ENCODE assay signal across 19 cellular contexts in genomic region chr10:32327364-32327691, GRCh38. TPM values are rescaled to one million over a fixed set of nuclear protein-coding genes. Genes with fewer than 3 reads are reported as not detected.
DNase-seq lines count a peak whose midpoint lies in the region; ATAC-seq, FAIRE-seq and TF ChIP-seq lines count a peak whose summit lies in the region.
"Had no signal": no experiment of that assay in that cellular context is flagged by ENCODE, and none has a peak within 500 bp of the region (broad histone marks: within the 10 kb centered on the region; RNA-seq: fewer than 3 reads in every experiment).

No MANE protein-coding gene starts in this region.

- H3K9me2 ChIP-seq in GM23248 (ENCODE audit: insufficient read depth) = no peaks in the 10 kb centered on the region

- no peak overlapping the region for H3K4me3 ChIP-seq in GM23248
- no peak overlapping the region for H3K4me3 ChIP-seq in GM12878
- H3K4me3 ChIP-seq in spleen = no peak overlapping the region
- no peak overlapping the region for H3K4me3 ChIP-seq in small intestine (ENCODE audit: low read depth in 1 of 2, low read length in 2 of 2)
- H3K4me3 ChIP-seq: body of pancreas, esophagus muscularis mucosa, prostate gland, SJCRH30 had no signal

- H3K9me3 Mint-ChIP-seq in CD14-positive monocyte (no peaks in the 10 kb centered on the region), naive B cell (no peaks in the 10 kb centered on the region)
- H3K9me3 Mint-ChIP-seq: activated T-helper 2 cell treated with anti-CD3 and anti-CD28 coated beads, Interferon-gamma antibody, Interleukin-2, Interleukin-4, amounts not matched to agents 10 μg/mL and 5 μg/mL and 100 μg/mL, durations not matched to agents 14 hours and 24 hours and 36 hours had no signal

- RAD21 ChIA-PET in GM12878 (lab: Charles Lee; ENCODE audit: unreplicated experiment) = interaction anchor here (0.5 kb wide), 1 partner anchor 16 kb away, joined by 4 read pairs; no protein-coding TSS in a partner anchor

- H3K27ac Mint-ChIP-seq in CD14-positive monocyte (peak overlapping the region in 6 of 7 donors; percentile 13 to 81 (median 39)), naive B cell (peak overlapping the region in 2 of 6 donors; percentile 22 to 90)

- TF ChIP-seq RAD21 in GM12878 (IDR thresholded peaks at IDR 0.05; ENCODE audit: insufficient read depth, low read depth, low read length) = no peak

- SMC1A ChIA-PET in GM12878 (lab: Charles Lee; ENCODE audit: uncharacterized antibody, unreplicated experiment) = interaction anchor here (1.6 to 1.7 kb wide), 2 partner anchors 10 to 13 kb away, joined by 4 to 7 read pairs; no protein-coding TSS in a partner anchor

- FAIRE-seq in GM12878 (lab: Jason Lieb, UNC) (no peak), small intestine (lab: Jason Lieb, UNC) (no peak)

- peaks cover 1% of the 10 kb centered on the region; the same call in 1 of the 2 replicates for H3F3A ChIP-seq in GM23248 (ENCODE audit: insufficient read depth)

- H3K4me1 Mint-ChIP-seq in CD14-positive monocyte = peaks cover 66% of the 10 kb centered on the region
- H3K4me1 Mint-ChIP-seq in naive B cell = peaks cover 59 to 85% (median 83%) of the 10 kb centered on the region in 3 donors

- ATAC-seq in GM12878 = no peak
- ATAC-seq in naive B cell (ENCODE audit: low read depth in 2 of 2) = no peak
- ATAC-seq: body of pancreas, left cardiac atrium had no signal

- 91 to 92% methylated on average over 1 of the region's 1 CpG for WGBS in GM23248 (ENCODE audit: low coverage in 1 of 2, low lambda C conversion rate in 2 of 2, missing lambda C conversion rate in 2 of 2), 2 experiments
- WGBS in GM12878 (ENCODE audit: insufficient coverage, insufficient replicate concordance, low lambda C conversion rate, missing lambda C conversion rate) = 5% methylated on average over 1 of the region's 1 CpG
- WGBS in spleen, 5 donors = 47 to 59% (median 54%) methylated on average over 1 of the region's 1 CpG
- 58 to 69% (median 58%) methylated on average over 1 of the region's 1 CpG for WGBS in small intestine, 3 donors

- no peaks in the 10 kb centered on the region for H3K9me3 ChIP-seq in GM23248 (ENCODE audit: low read depth)
- H3K9me3 ChIP-seq in GM12878 (replicated peaks; ENCODE audit: control insufficient read depth, insufficient read depth, low read length) = no peaks in the 10 kb centered on the region; the same call in 1 of the 3 replicates
- no peaks in the 10 kb centered on the region for H3K9me3 ChIP-seq in spleen
- H3K9me3 ChIP-seq in small intestine (ENCODE audit: control insufficient read depth, low read depth) = no peaks in the 10 kb centered on the region
- H3K9me3 ChIP-seq: body of pancreas, esophagus muscularis mucosa, prostate gland, SJCRH30 had no signal

- no peaks in the 10 kb centered on the region for H3K27me3 Mint-ChIP-seq in CD14-positive monocyte (ENCODE audit: low read depth in 3 of 3)
- no peaks in the 10 kb centered on the region for H3K27me3 Mint-ChIP-seq in naive B cell

- H3K4me3 Mint-ChIP-seq in CD14-positive monocyte = no peak overlapping the region
- H3K4me3 Mint-ChIP-seq in naive B cell = peak overlapping the region in 7 of 8 donors; percentile 20 to 74 (median 36)

- TF ChIP-seq CTCF in CD14-positive monocyte (IDR thresholded peaks at IDR 0.05) = no peak
- TF ChIP-seq CTCF in GM12878 (IDR thresholded peaks at IDR 0.05 in 2 of 3, conservative IDR thresholded peaks at IDR 0.05 in 1 of 3; ENCODE audit: control insufficient read depth in 2 of 3, extremely low read depth in 1 of 3, insufficient read depth in 1 of 3, low read depth in 3 of 3, low read length in 3 of 3) = no peak
- TF ChIP-seq CTCF in spleen (IDR thresholded peaks at IDR 0.05 in 8 of 11, conservative IDR thresholded peaks at IDR 0.05 in 3 of 11) = no peak

- H3K4me2 ChIP-seq in GM23248 (ENCODE audit: unreplicated experiment) (no peak overlapping the region), GM12878 (ENCODE audit: control insufficient read depth, insufficient read depth) (peak overlapping the region; percentile 72)

- in situ Hi-C loops in GM23248 (cut with MboI) = no loop called here
- in situ Hi-C loops in GM12878 (cut with MboI) = no loop called here

- H3K79me2 ChIP-seq in GM23248 (ENCODE audit: insufficient read depth) (peaks cover 100% of the 10 kb centered on the region), GM12878 (ENCODE audit: control insufficient read depth, insufficient read depth, low read length) (peaks cover 99% of the 10 kb centered on the region)

- TF ChIP-seq POLR2A in GM12878 (IDR thresholded peaks at IDR 0.05; ENCODE audit: low read depth, low read length) (no peak), spleen (IDR thresholded peaks at IDR 0.05) (no peak)

- no peak for DNase-seq in CD14-positive monocyte (ENCODE audit: low spot score)
- peak; percentile 29 for DNase-seq in GM23248
- no peak for DNase-seq in GM12878 (ENCODE audit: low read depth, low spot score)
- DNase-seq in naive B cell = no peak
- no peak for DNase-seq in spleen
- DNase-seq in NCI-H146 treated with DMSO at 0.1 percent for 48 hours (lab: John Stamatoyannopoulos, UW; ENCODE audit: unreplicated experiment) = no peak
- DNase-seq in A172 (ENCODE audit: low spot score) = no peak
- DNase-seq in small intestine = no peak
- DNase-seq: activated CD4-positive, alpha-beta T cell treated with anti-CD3 and anti-CD28 coated beads, Interleukin-2, amount 50 U/mL, for 4 hours; body of pancreas; DMS53; hippocampal formation; left cardiac atrium; NCI-H146; NCI-H510A treated with DMSO at 0.1 percent for 48 hours; SJCRH30 had no signal

- no peak overlapping the region for H3K27ac ChIP-seq in GM23248
- H3K27ac ChIP-seq in GM12878 (ENCODE audit: control insufficient read depth, insufficient read depth) = peak overlapping the region; percentile 66; the same call in 1 of the 2 replicates
- H3K27ac ChIP-seq in spleen = no peak overlapping the region
- H3K27ac ChIP-seq in small intestine (ENCODE audit: low read depth in 1 of 2, low read length in 1 of 2) = no peak overlapping the region
- H3K27ac ChIP-seq: body of pancreas, esophagus muscularis mucosa, prostate gland, SJCRH30 had no signal

- H3K27me3 ChIP-seq in GM23248 (replicated peaks; ENCODE audit: insufficient read depth) (no peaks in the 10 kb centered on the region), GM12878 (replicated peaks in 1 of 2; ENCODE audit: control insufficient read depth in 2 of 2, insufficient read depth in 2 of 2, low read length in 1 of 2) (no peaks in the 10 kb centered on the region), spleen (replicated peaks in 1 of 7) (no peaks in the 10 kb centered on the region), small intestine (ENCODE audit: control insufficient read depth in 2 of 2, insufficient read depth in 2 of 2, low read length in 2 of 2) (no peaks in the 10 kb centered on the region)
- H3K27me3 ChIP-seq: body of pancreas, esophagus muscularis mucosa, SJCRH30 had no signal

- H3K36me3 ChIP-seq in GM23248 (ENCODE audit: low read depth) (no peaks in the 10 kb centered on the region), GM12878 (ENCODE audit: control insufficient read depth in 2 of 2, insufficient read depth in 2 of 2, low read length in 1 of 2) (peaks cover 0 to 5% of the 10 kb centered on the region in 2 experiments; a peak in 2 of 4 replicates), spleen (peaks cover 0 to 4% (median 0%) of the 10 kb centered on the region in 6 donors), small intestine (ENCODE audit: control insufficient read depth in 2 of 2, insufficient read depth in 2 of 2, low read length in 2 of 2) (no peaks in the 10 kb centered on the region)
- H3K36me3 ChIP-seq: esophagus muscularis mucosa, prostate gland had no signal

- H3K9ac ChIP-seq in GM23248 (no peak overlapping the region), GM12878 (ENCODE audit: control insufficient read depth, insufficient read depth, low read length) (no peak overlapping the region)

- H4K20me1 ChIP-seq in GM23248 (ENCODE audit: insufficient read depth) = peaks cover 69% of the 10 kb centered on the region
- peaks cover 5% of the 10 kb centered on the region; the same call in 1 of the 2 replicates for H4K20me1 ChIP-seq in GM12878 (ENCODE audit: control insufficient read depth, insufficient read depth)

- H3K4me1 ChIP-seq in GM23248 (ENCODE audit: insufficient read depth) = peaks cover 33% of the 10 kb centered on the region
- H3K4me1 ChIP-seq in GM12878 (ENCODE audit: control insufficient read depth, insufficient read depth, low read length) = peaks cover 44% of the 10 kb centered on the region
- peaks cover 52 to 100% (median 93%) of the 10 kb centered on the region in 6 donors for H3K4me1 ChIP-seq in spleen
- H3K4me1 ChIP-seq in small intestine (ENCODE audit: control insufficient read depth in 2 of 2, insufficient read depth in 1 of 2, low read depth in 1 of 2, low read length in 1 of 2) = peaks cover 3 to 15% of the 10 kb centered on the region in 2 donors
- H3K4me1 ChIP-seq: SJCRH30 had no signal

- intact Hi-C loops in CD14-positive monocyte (cut with micrococcal nuclease) = no loop called here
- intact Hi-C loops in GM12878 (cut with micrococcal nuclease; ENCODE audit: unreplicated experiment) = no loop called here
- intact Hi-C loops in spleen (cut with DNase I; ENCODE audit: low total_unique reads) = no loop called here

- no TSS peak for BruUV-seq in GM12878 (replicated peaks; lab: Mats Ljungman, UMichigan)

- peaks cover 6 to 8% of the 10 kb centered on the region in 2 donors for H3K36me3 Mint-ChIP-seq in CD14-positive monocyte
- no peaks in the 10 kb centered on the region for H3K36me3 Mint-ChIP-seq in naive B cell

- POLR2A ChIA-PET in GM12878 (lab: Charles Lee) = interaction anchor here (1.1 to 3.6 kb wide), 4 partner anchors 9 to 21 kb away, joined by 4 to 16 read pairs (median 6); no protein-coding TSS in a partner anchor

- TF ChIP-seq EP300 in GM12878 (IDR thresholded peaks at IDR 0.05; ENCODE audit: borderline replicate concordance in 1 of 2, control insufficient read depth in 1 of 2, low read depth in 2 of 2, low read length in 2 of 2) = no peak

- H2AFZ ChIP-seq in GM23248 (no peak overlapping the region), GM12878 (ENCODE audit: control insufficient read depth, low read depth, low read length) (no peak overlapping the region)

- CTCF ChIA-PET in GM12878 (lab: Yijun Ruan, JAX) = interaction anchor here (1.6 to 2.1 kb wide), 3 partner anchors 15 to 71 kb away, joined by 4 to 7 read pairs (median 6); no protein-coding TSS in a partner anchor

RNA-seq across cellular contexts. Expression of gene EPC1, which starts 19.6 kb away (rescaled TPM):
- polyA plus RNA-seq in CD14-positive monocyte = 10 to 100 TPM; 28.3 to 31.0 TPM
- 12.5 and 19.1 TPM in 2 replicates for total RNA-seq in GM23248 (2014; rRNA removed; shearing (Covaris generic))
- polyA plus RNA-seq in GM23248 (2016; fragmentation: Nextera tagmentation; extraction: Ambion mirVana) = 10.6 and 10.7 TPM in 2 replicates
- 161 and 173 TPM in 2 replicates for total RNA-seq in GM12878 (2013; cell fraction: nucleolus; rRNA removed)
- total RNA-seq in GM12878 (2014; rRNA removed) = 19.0 and 23.7 TPM in 2 replicates
- total RNA-seq in GM12878 (2014; rRNA removed; fragmentation: Illumina TruSeq; extraction: Trizol) = 19.2 and 19.7 TPM in 2 replicates
- total RNA-seq in GM12878 (2021) = 20.4 and 22.1 TPM in 2 replicates
- polyA plus RNA-seq in GM12878 (2011; ENCODE audit: low read depth) = 20.9 TPM
- 59.2 and 68.1 TPM in 2 replicates for polyA plus RNA-seq in GM12878 (2011; rRNA removed)
- polyA plus RNA-seq in GM12878 (2011; cell fraction: cytosol; rRNA removed) = 34.2 and 34.6 TPM in 2 replicates
- 53.3 and 68.6 TPM in 2 replicates for polyA plus RNA-seq in GM12878 (2011; cell fraction: nucleus; rRNA removed)
- polyA plus RNA-seq in GM12878 (2012) = 18.8 and 25.4 TPM in 2 replicates
- 27.8 and 36.2 TPM in 2 replicates for polyA plus RNA-seq in GM12878 (2014; fragmentation: Illumina TruSeq; extraction: Trizol)
- polyA plus RNA-seq in GM12878 (2014; fragmentation: Nextera tagmentation; extraction: Ambion mirVana) = 1 to 10 TPM; 6.8 to 7.6 TPM
- polyA plus RNA-seq in GM12878 (2014; rRNA removed) = 20.7 and 21.5 TPM in 2 replicates
- 10 to 100 TPM; 15.0 to 15.6 TPM for polyA plus RNA-seq in GM12878 (2016; fragmentation: Nextera tagmentation; extraction: Ambion mirVana)
- 90.9 and 130 TPM in 2 replicates for polyA minus RNA-seq in GM12878 (2011; rRNA and poly(A)+ RNA removed)
- 15.6 and 24.0 TPM in 2 replicates for polyA minus RNA-seq in GM12878 (2011; cell fraction: cytosol; rRNA and poly(A)+ RNA removed)
- polyA minus RNA-seq in GM12878 (2011; cell fraction: nucleus; rRNA and poly(A)+ RNA removed) = 66.1 and 97.8 TPM in 2 replicates
- 100 to 1,000 TPM in 3 of 6 donors, 10 to 100 TPM in 3; 74.8 to 137 (median 104) TPM for polyA plus RNA-seq in naive B cell (ENCODE audit: low read depth in 6 of 6)
- total RNA-seq in spleen = 10 to 100 TPM; 52.8 to 69.2 (median 57.5) TPM
- 10 to 100 TPM; 16.0 to 21.4 (median 19.1) TPM for polyA plus RNA-seq in spleen
- 8.9 and 22.2 TPM in 2 replicates for total RNA-seq in A172 (2014; rRNA removed; shearing (Covaris generic))
- 10 to 100 TPM; 12.8 to 13.4 (median 13.2) TPM for polyA plus RNA-seq in small intestine

Comparison
In these comparisons a context has a peak if more than half of its experiments do, and no peak if none do; other contexts are left out.
1. H3K4me3 Mint-ChIP-seq: peak in naive B cell (7 of 8); none in CD14-positive monocyte (0 of 2).